Comparison of ENCODE assay signal across 9 cellular contexts in the genomic region with DNA sequence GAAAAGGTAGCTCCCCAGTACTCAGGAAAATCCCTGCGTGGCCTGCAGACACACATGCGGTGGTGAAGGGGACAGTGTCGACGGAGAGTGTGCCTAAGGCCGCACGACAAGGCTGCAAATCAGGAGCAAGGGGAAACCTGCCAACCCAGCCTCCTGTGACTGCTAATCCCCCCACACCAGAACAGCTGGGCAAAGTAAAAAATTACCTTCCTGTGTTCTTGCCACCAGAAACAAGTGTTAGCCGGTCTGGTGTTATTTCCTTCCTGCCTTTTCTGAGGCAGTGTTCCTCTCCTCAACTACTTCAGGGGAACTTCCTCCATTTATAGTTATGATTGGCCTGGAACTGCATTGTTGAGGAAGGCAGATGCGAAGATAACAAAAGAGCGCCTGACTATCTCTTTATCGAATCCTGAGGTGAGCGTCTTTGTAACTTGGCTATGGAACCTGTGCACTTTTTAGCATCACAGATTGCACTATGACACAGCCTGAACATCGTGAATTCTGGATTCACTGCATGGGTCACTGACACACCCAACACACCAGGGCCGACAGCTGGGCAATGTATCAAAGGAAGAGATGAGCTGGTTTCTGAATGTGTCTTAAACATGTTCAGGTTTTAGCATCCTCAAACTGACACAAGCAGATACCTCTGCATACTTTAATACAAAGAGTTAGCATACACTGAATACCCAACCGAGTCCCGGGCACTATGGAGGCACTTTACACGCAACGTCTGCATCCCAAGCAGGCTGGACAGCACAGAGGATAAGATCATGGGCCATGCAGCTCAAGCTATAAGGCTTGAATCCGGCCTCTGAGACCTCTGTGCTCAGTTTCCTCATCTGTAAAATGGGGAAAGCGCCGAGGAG. TPM values are rescaled to one million over a fixed set of nuclear protein-coding genes. Genes with fewer than 3 reads are reported as not detected.
A peak's percentile ranks its signal among the peaks of the same experiment; 100 is the strongest.
DNase-seq lines count a peak whose midpoint lies in the region; ATAC-seq and TF ChIP-seq lines count a peak whose summit lies in the region.
"Had no signal": no experiment of that assay in that cellular context is flagged by ENCODE, and none has a peak within 500 bp of the region (broad histone marks: within the 10 kb centered on the region; RNA-seq: fewer than 3 reads in every experiment).

No MANE protein-coding gene starts in this region.

- peak; percentile 33 for ATAC-seq in GM18909 (IDR thresholded peaks at IDR 0.05; ENCODE audit: poor library complexity, unreplicated experiment)
- ATAC-seq in HG03457 (IDR thresholded peaks at IDR 0.05; ENCODE audit: unreplicated experiment), result peak; percentile 40
- no peak for ATAC-seq in HG03439 (IDR thresholded peaks at IDR 0.05; ENCODE audit: unreplicated experiment)
- ATAC-seq in Right ventricle myocardium superior (ENCODE audit: poor library complexity), result no peak

- peaks cover 23% of the 10 kb centered on the region for H3K4me1 Mint-ChIP-seq in chondrocyte (ENCODE audit: low read depth)

- peak; percentile 35 for DNase-seq in CD1c-positive myeloid dendritic cell (ENCODE audit: extremely low spot score)
- peak; percentile 63 for DNase-seq in dermis blood vessel endothelial cell
- DNase-seq in chondrocyte (ENCODE audit: low spot score), result no peak
- no peak for DNase-seq in Right ventricle myocardium superior
- DNase-seq in stimulated activated CD4-positive, alpha-beta T cell treated with anti-CD3 and anti-CD28 coated beads, Interleukin-4, amount 100 ng/mL, for 4 hours, result no peak
- DNase-seq: NCI-H1694 had no signal

- no peak overlapping the region for H3K27ac Mint-ChIP-seq in chondrocyte (ENCODE audit: unreplicated experiment)

- H3K4me3 Mint-ChIP-seq in chondrocyte (ENCODE audit: unreplicated experiment), result no peak overlapping the region

- H3K9me3 Mint-ChIP-seq in chondrocyte (ENCODE audit: low read depth), result no peaks in the 10 kb centered on the region

- TF ChIP-seq CTCF in chondrocyte (IDR thresholded peaks at IDR 0.05), result no peak

- H3K36me3 Mint-ChIP-seq in chondrocyte (ENCODE audit: low read depth), result peaks cover 48% of the 10 kb centered on the region

- intact Hi-C loops in Right ventricle myocardium superior (cut with DNase I), result no loop called here

- no peaks in the 10 kb centered on the region for H3K27me3 Mint-ChIP-seq in chondrocyte (ENCODE audit: low read depth)

RNA-seq across cellular contexts. Expression of a gene that starts 28.9 kb away (rescaled TPM):
- total RNA-seq in dermis blood vessel endothelial cell (30.2 and 36.9 TPM in 2 replicates), chondrocyte (31.7 to 35.0 TPM (median 34.0 TPM) in 3 replicates), Right ventricle myocardium superior (14.2 TPM)

RNA-seq across cellular contexts. Expression of a gene that starts 58.4 kb away (rescaled TPM):
- total RNA-seq in dermis blood vessel endothelial cell (not detected in 2 replicates), chondrocyte (0.22 to 0.44 TPM (median 0.27 TPM) in 3 replicates), Right ventricle myocardium superior (0.30 TPM)

Comparison
In these comparisons a context has a peak if more than half of its experiments do, and no peak if none do; other contexts are left out.
1. DNase-seq: peak in CD1c-positive myeloid dendritic cell (single experiment) and dermis blood vessel endothelial cell (single experiment); none in chondrocyte (single experiment), Right ventricle myocardium superior (single experiment) and stimulated activated CD4-positive, alpha-beta T cell treated with anti-CD3 and anti-CD28 coated beads, Interleukin-4, amount 100 ng/mL, for 4 hours (0 of 2).
2. ATAC-seq: peak in GM18909 (single experiment) and HG03457 (single experiment); none in HG03439 (single experiment) and Right ventricle myocardium superior (single experiment).